Comparison of ENCODE assay signal across 8 cellular contexts in the genomic region with DNA sequence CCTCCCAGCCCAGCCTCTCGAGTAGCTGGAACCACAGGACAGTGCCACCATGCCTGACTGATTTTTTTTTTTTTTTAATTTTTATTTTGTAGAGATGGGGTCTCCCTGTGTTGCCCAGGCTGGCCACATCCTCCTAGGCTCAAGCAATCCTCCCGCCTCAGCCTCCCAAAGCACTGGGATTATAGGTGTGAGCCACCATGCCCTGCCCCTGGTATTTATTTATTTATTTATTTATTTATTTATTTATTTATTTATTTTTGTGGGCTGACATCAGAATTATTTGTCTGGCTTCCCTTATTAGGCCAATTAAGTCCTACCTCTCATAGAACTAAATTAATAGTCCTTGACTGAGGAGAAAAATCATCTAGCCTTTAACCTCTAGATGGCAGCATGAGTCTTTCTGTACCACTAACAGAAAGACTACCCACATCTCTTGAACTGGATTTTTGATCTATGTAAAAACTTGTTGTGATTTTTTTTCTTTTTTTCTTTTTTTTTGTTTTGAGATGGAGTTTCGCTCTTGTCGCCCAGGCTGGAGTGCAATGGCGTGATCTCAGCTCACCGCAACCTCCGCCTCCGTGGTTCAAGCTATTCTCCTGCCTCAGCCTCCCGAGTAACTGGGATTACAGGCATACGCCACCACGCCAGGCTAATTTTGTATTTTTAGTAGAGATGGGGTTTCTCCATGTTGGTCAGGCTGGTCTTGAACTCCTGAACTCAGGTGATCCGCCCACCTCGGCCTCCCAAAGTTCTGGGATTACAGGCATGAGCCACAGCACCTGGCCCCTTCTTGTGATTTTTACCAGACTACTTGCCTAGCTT. TPM values are rescaled to one million over a fixed set of nuclear protein-coding genes. Genes with fewer than 3 reads are reported as not detected.
DNase-seq lines count a peak whose midpoint lies in the region; ATAC-seq and TF ChIP-seq lines count a peak whose summit lies in the region.
"Not testable (repeated sequence)": the region's sequence is repeated elsewhere in the genome, so short reads cannot be mapped to it uniquely, and the experiment has no call there.

No MANE protein-coding gene starts in this region.

- not testable (repeated sequence) for H3K56ac ChIP-seq in mesendoderm (ENCODE audit: low read length)

- CTCF ChIA-PET in Panc1 (lab: Charles Lee): interaction anchor here (0.6 to 0.7 kb wide), 3 partner anchors 22 to 141 kb away, joined by 3 read pairs; no protein-coding TSS in a partner anchor

- H3K18ac ChIP-seq in mesendoderm (ENCODE audit: low read length): not testable (repeated sequence)

- not testable (repeated sequence) for H3K27me3 ChIP-seq in H7 (ENCODE audit: control insufficient read depth, insufficient read depth, low read length); Panc1 (ENCODE audit: control insufficient read depth, insufficient read depth, low read length); mesendoderm (ENCODE audit: insufficient read depth, low read length, poor library complexity); stomach

- not testable (repeated sequence) for BruUV-seq in Panc1 (replicated peaks; lab: Mats Ljungman, UMichigan)

- not testable (repeated sequence) for H3K4me3 ChIP-seq in H7 (ENCODE audit: insufficient read depth, low read depth, low read length); Panc1 (ENCODE audit: low read depth in 2 of 2, low read length in 2 of 2); astrocyte of the cerebellum (ENCODE audit: low read depth, low read length); mesendoderm (ENCODE audit: low read length); stomach

- in situ Hi-C loops in Panc1 (cut with HindIII; ENCODE audit: low pct_unique_long_range_greater_than_20kb, low sequenced_read_pairs): not testable (repeated sequence)
- in situ Hi-C loops in astrocyte of the cerebellum (cut with HindIII; ENCODE audit: low sequenced_read_pairs): loop anchor here (25.0 kb wide), 1 partner anchor 126 kb away; the partner anchor contains the start of gene VSX2

- H3K9me3 ChIP-seq in Panc1 (ENCODE audit: control insufficient read depth, insufficient read depth, low read depth, low read length); stomach: not testable (repeated sequence)

- not testable (repeated sequence) for H3K79me2 ChIP-seq in mesendoderm (ENCODE audit: control insufficient read depth, insufficient read depth, low read length)

- not testable (repeated sequence) for H4K5ac ChIP-seq in mesendoderm (ENCODE audit: low read length)

- not testable (repeated sequence) for H3K36me3 ChIP-seq in H7 (replicated peaks; ENCODE audit: control insufficient read depth, insufficient read depth, low read length); Panc1 (ENCODE audit: control insufficient read depth, insufficient read depth, low read length); mesendoderm (ENCODE audit: control insufficient read depth, insufficient read depth, low read length)
- peaks cover 4 to 53% (median 47%) of the 10 kb centered on the region in 4 donors for H3K36me3 ChIP-seq in stomach

- not testable (repeated sequence) for ATAC-seq in Panc1

- not testable (repeated sequence) for H3K27ac ChIP-seq in Panc1 (ENCODE audit: low read length); mesendoderm (ENCODE audit: low read depth, low read length); stomach

- peak; percentile 63 for TF ChIP-seq CTCF in Panc1 (IDR thresholded peaks at IDR 0.05)
- TF ChIP-seq CTCF in astrocyte of the cerebellum (IDR thresholded peaks at IDR 0.05; ENCODE audit: low read depth, low read length, missing control alignments): peak; percentile 46
- peak in 4 of 7 experiments; percentile 19 to 49 (median 35) for TF ChIP-seq CTCF in stomach (IDR thresholded peaks at IDR 0.05)

- not testable (repeated sequence) for H3K23ac ChIP-seq in mesendoderm (ENCODE audit: low read length)

- not testable (repeated sequence) for H3K4ac ChIP-seq in mesendoderm (ENCODE audit: low read depth, low read length)

- peak; percentile 46 for DNase-seq in COR-L47 (lab: John Stamatoyannopoulos, UW)
- DNase-seq in H7: peak; percentile 37
- peak; percentile 20 for DNase-seq in NCI-H146 treated with DMSO at 0.1 percent for 48 hours (lab: John Stamatoyannopoulos, UW; ENCODE audit: unreplicated experiment)
- peak; percentile 5 for DNase-seq in Panc1 (ENCODE audit: low read depth, low spot score)
- DNase-seq in astrocyte of the cerebellum (ENCODE audit: low read depth): peak; percentile 49
- DNase-seq in foreskin melanocyte: peak; percentile 33
- DNase-seq in mesendoderm: peak; percentile 56
- not testable (repeated sequence) for DNase-seq in stomach

- H2AK5ac ChIP-seq in mesendoderm (ENCODE audit: low read length): not testable (repeated sequence)

- intact Hi-C loops in Panc1 (cut with micrococcal nuclease; ENCODE audit: unreplicated experiment) (loop anchor here (2.0 kb wide), 1 partner anchor 139 kb away; no protein-coding TSS in a partner anchor), stomach (cut with DNase I; ENCODE audit: low total_unique reads) (loop anchor here (5.0 kb wide), 1 partner anchor 146 kb away; no protein-coding TSS in a partner anchor)

- not testable (repeated sequence) for H3K4me1 ChIP-seq in Panc1 (ENCODE audit: control insufficient read depth, insufficient read depth, low read length); mesendoderm (ENCODE audit: control insufficient read depth, low read depth, low read length); stomach

- not testable (repeated sequence) for H2BK15ac ChIP-seq in mesendoderm (replicated peaks; ENCODE audit: low read depth)

- H3K79me1 ChIP-seq in mesendoderm (ENCODE audit: low read length): not testable (repeated sequence)

- H3K9ac ChIP-seq in mesendoderm (ENCODE audit: low read length): not testable (repeated sequence)

- not testable (repeated sequence) for TF ChIP-seq POLR2A in stomach (IDR thresholded peaks at IDR 0.05)

- TF ChIP-seq EP300 in stomach (IDR thresholded peaks at IDR 0.05): not testable (repeated sequence)

- H2BK5ac ChIP-seq in mesendoderm (ENCODE audit: low read length): not testable (repeated sequence)

- not testable (repeated sequence) for H4K8ac ChIP-seq in mesendoderm (ENCODE audit: low read depth, low read length)

- not testable (repeated sequence) for H2BK120ac ChIP-seq in mesendoderm (ENCODE audit: low read depth, low read length)

- POLR2A ChIA-PET in Panc1 (lab: Charles Lee): not testable (repeated sequence)

- H3K4me2 ChIP-seq in mesendoderm (ENCODE audit: low read length): not testable (repeated sequence)

- WGBS in mesendoderm (ENCODE audit: extremely low coverage, insufficient coverage, low lambda C conversion rate): no CpG with 5 or more reads among the region's 13 CpGs
- WGBS in stomach, 5 donors: 93 to 95% (median 93%) methylated on average over 13 of the region's 13 CpGs

RNA-seq across cellular contexts. Expression of gene LIN52, which starts 26.9 kb away (rescaled TPM):
- total RNA-seq in H7 (2014; rRNA removed; shearing (Covaris generic)): 13.3 and 18.3 TPM in 2 replicates
- 6.7 TPM for total RNA-seq in Panc1 (2021; ENCODE audit: unreplicated experiment)
- polyA plus RNA-seq in Panc1 (2012; ENCODE audit: insufficient read length): 3.8 TPM
- polyA plus RNA-seq in mesendoderm (2013, experiment 1 of 2): 7.6 TPM
- polyA plus RNA-seq in mesendoderm (2013, experiment 2 of 2): 7.4 TPM
- total RNA-seq in stomach: 10 to 100 TPM in 2 of 5 donors, 1 to 10 TPM in 2, under 1 TPM in 1; 0.87 to 16.7 (median 9.9) TPM
- polyA plus RNA-seq in stomach: 1 to 10 TPM; 4.5 to 7.8 (median 6.0) TPM

RNA-seq across cellular contexts. Expression of gene ALDH6A1, which starts 27.4 kb away (rescaled TPM):
- 15.6 and 27.2 TPM in 2 replicates for total RNA-seq in H7 (2014; rRNA removed; shearing (Covaris generic))
- 2.1 TPM for total RNA-seq in Panc1 (2021; ENCODE audit: unreplicated experiment)
- 1.5 TPM for polyA plus RNA-seq in Panc1 (2012; ENCODE audit: insufficient read length)
- 3.4 TPM for polyA plus RNA-seq in mesendoderm (2013, experiment 1 of 2)
- 3.6 TPM for polyA plus RNA-seq in mesendoderm (2013, experiment 2 of 2)
- 10 to 100 TPM in 3 of 5 donors, 1 to 10 TPM in 2; 4.7 to 45.5 (median 23.9) TPM for total RNA-seq in stomach
- 10 to 100 TPM in 2 of 3 donors, 1 to 10 TPM in 1; 9.5 to 19.1 (median 14.8) TPM for polyA plus RNA-seq in stomach
